In genomic region chr14:37566811-37567371, GRCh38 we compare ENCODE assay signal across 1 cellular context.
A peak's percentile ranks its signal among the peaks of the same experiment; 100 is the strongest.
TF ChIP-seq lines count a peak whose summit lies in the region.

No MANE protein-coding gene starts in this region.

TF ChIP-seq in HepG2, 621 proteins besides CTCF, POLR2A, EP300 and RAD21:
- no peak for TF ChIP-seq ZNF282 (IDR thresholded peaks at IDR 0.05; ENCODE audit: partially characterized antibody)
- no peak for TF ChIP-seq ZNF7 (CRISPR knock-in tag; IDR thresholded peaks at IDR 0.05)
- TF ChIP-seq ZNF17 (CRISPR knock-in tag; IDR thresholded peaks at IDR 0.05): 0 out of 2 replicates have a peak, but pooled peaks have one; percentile 34
